13 cellular contexts compared by ENCODE assay signal in genomic region chr20:46348231-46348803, GRCh38. TPM values are rescaled to one million over a fixed set of nuclear protein-coding genes. Genes with fewer than 3 reads are reported as not detected.
DNase-seq lines count a peak whose midpoint lies in the region; TF ChIP-seq lines count a peak whose summit lies in the region.
"Had no signal": no experiment of that assay in that cellular context is flagged by ENCODE, and none has a peak within 500 bp of the region (broad histone marks: within the 10 kb centered on the region; RNA-seq: fewer than 3 reads in every experiment).

No MANE protein-coding gene starts in this region.

- no peak overlapping the region for H3K9ac ChIP-seq in HUES6 (ENCODE audit: low read length)

- peak; percentile 30 for DNase-seq in A673 (ENCODE audit: low spot score)
- peak; percentile 39 for DNase-seq in astrocyte of the spinal cord (ENCODE audit: low read depth, low spot score)
- DNase-seq in iPS-NIHi11 (ENCODE audit: low spot score) = peak; percentile 70
- no peak for DNase-seq in breast epithelium (ENCODE audit: low spot score in 2 of 2)
- DNase-seq in activated effector memory CD4-positive, alpha-beta T cell treated with Interleukin-2 at 50 U/mL for 16 hours = no peak
- DNase-seq in germinal center (ENCODE audit: low spot score) = no peak
- DNase-seq in SHP77 treated with DMSO at 0.1 percent for 48 hours (lab: John Stamatoyannopoulos, UW) = no peak
- DNase-seq: GOT3, NCI-H446 treated with DMSO at 0.1 percent for 48 hours had no signal

- H3K9me3 ChIP-seq in A673 (ENCODE audit: low read depth, low read length, poor library complexity, severe bottlenecking) (no peaks in the 10 kb centered on the region), HUES6 (ENCODE audit: control insufficient read depth, insufficient read depth, low read depth, low read length) (no peaks in the 10 kb centered on the region), breast epithelium (no peaks in the 10 kb centered on the region)
- H3K9me3 ChIP-seq: spleen had no signal

- H3K4me1 ChIP-seq in A673 (ENCODE audit: insufficient read depth, low read length, poor library complexity, severe bottlenecking) (peaks cover 28% of the 10 kb centered on the region), HUES6 (ENCODE audit: control insufficient read depth, insufficient read depth, low read length) (peaks cover 42% of the 10 kb centered on the region), breast epithelium (no peaks in the 10 kb centered on the region)

- in situ Hi-C loops in astrocyte of the spinal cord (cut with HindIII; ENCODE audit: low sequenced_read_pairs) = no loop called here

- TF ChIP-seq CTCF in A673 (conservative IDR thresholded peaks at IDR 0.05; ENCODE audit: low read depth, low read length) (no peak), astrocyte of the spinal cord (IDR thresholded peaks at IDR 0.05; ENCODE audit: low read depth, low read length) (peak; percentile 35), breast epithelium (IDR thresholded peaks at IDR 0.05) (no peak)

- no peak for TF ChIP-seq POLR2A in breast epithelium (IDR thresholded peaks at IDR 0.05)

- POLR2A ChIA-PET in A673 (lab: Charles Lee; ENCODE audit: low non-redundant PET) = no interaction called here

- H3K4me3 ChIP-seq in A673 (ENCODE audit: low read depth, low read length, poor library complexity, severe bottlenecking) = no peak overlapping the region
- H3K4me3 ChIP-seq in HUES6 (ENCODE audit: low read depth, low read length) = peak overlapping the region; percentile 27; the same call in 1 of the 2 replicates
- no peak overlapping the region for H3K4me3 ChIP-seq in astrocyte of the spinal cord (ENCODE audit: low read depth, low read length)
- H3K4me3 ChIP-seq in breast epithelium = peak overlapping the region in 1 of 3 donors; percentile 11
- H3K4me3 ChIP-seq: lung, spleen had no signal

- peaks cover 7% of the 10 kb centered on the region for H3K27me3 ChIP-seq in A673 (replicated peaks; ENCODE audit: insufficient read depth, low read depth, low read length, poor library complexity)
- H3K27me3 ChIP-seq in HUES6 (ENCODE audit: control insufficient read depth, insufficient read depth, low read length) = peaks cover 18% of the 10 kb centered on the region
- H3K27me3 ChIP-seq in breast epithelium = no peaks in the 10 kb centered on the region

- H3K27ac ChIP-seq in A673 (ENCODE audit: low read depth, low read length, poor library complexity, severe bottlenecking) (no peak overlapping the region), HUES6 (ENCODE audit: low read depth, low read length) (no peak overlapping the region), breast epithelium (no peak overlapping the region)
- H3K27ac ChIP-seq: C4-2B, spleen had no signal

- no TSS peak for BruUV-seq in A673 (replicated peaks; lab: Mats Ljungman, UMichigan)

- intact Hi-C loops in A673 (cut with micrococcal nuclease; ENCODE audit: unreplicated experiment) (loop anchor here (2.0 kb wide), 1 partner anchor 216 kb away; no protein-coding TSS in a partner anchor), breast epithelium (cut with DNase I; ENCODE audit: low total_unique reads) (no loop called here)

- H3K36me3 ChIP-seq in A673 (ENCODE audit: insufficient read depth, low read length, poor library complexity, severe bottlenecking) (peaks cover 5% of the 10 kb centered on the region), HUES6 (ENCODE audit: control insufficient read depth, insufficient read depth, low read length) (no peaks in the 10 kb centered on the region), breast epithelium (no peaks in the 10 kb centered on the region)

- CTCF ChIA-PET in A673 (lab: Charles Lee) = interaction anchor here (0.7 to 1.6 kb wide), 4 partner anchors 10 to 216 kb away, joined by 3 to 8 read pairs (median 6); no protein-coding TSS in a partner anchor

RNA-seq across cellular contexts. Expression of gene CDH22, which starts 40.0 kb away (rescaled TPM):
- total RNA-seq in A673 (2021) = not detected in 2 replicates
- under 1 TPM; 0.15 to 0.66 (median 0.16) TPM for total RNA-seq in breast epithelium
- total RNA-seq: spleen had no signal

RNA-seq across cellular contexts. Expression of gene ELMO2, which starts 58.1 kb away (rescaled TPM):
- total RNA-seq in A673 (2021) (35.3 and 38.5 TPM in 2 replicates), breast epithelium (10 to 100 TPM; 41.0 to 63.3 (median 50.8) TPM)

Comparison
In these comparisons a context has a peak if more than half of its experiments do, and no peak if none do; other contexts are left out.
1. DNase-seq: peak in A673 (single experiment), astrocyte of the spinal cord (single experiment) and iPS-NIHi11 (single experiment); none in breast epithelium (0 of 2), activated effector memory CD4-positive, alpha-beta T cell treated with Interleukin-2 at 50 U/mL for 16 hours (single experiment), germinal center (single experiment) and SHP77 treated with DMSO at 0.1 percent for 48 hours (single experiment).